In genomic region chr1:176440176-176440575, GRCh38 we compare ENCODE assay signal across 34 cellular contexts. TPM values are rescaled to one million over a fixed set of nuclear protein-coding genes. Genes with fewer than 3 reads are reported as not detected.
"Had no signal": no experiment of that assay in that cellular context is flagged by ENCODE, and none has a peak within 500 bp of the region (broad histone marks: within the 10 kb centered on the region; RNA-seq: fewer than 3 reads in every experiment).

No MANE protein-coding gene starts in this region.

- FAIRE-seq: astrocyte, bronchial epithelial cell had no signal

- H3K36me3 ChIP-seq: adrenal gland, ascending aorta, brain microvascular endothelial cell, breast epithelium, cardiac muscle cell had no signal

- H3K27ac ChIP-seq: adrenal gland, ascending aorta, body of pancreas, brain microvascular endothelial cell, breast epithelium, cardiac muscle cell had no signal

- H3K9me3 ChIP-seq: adrenal gland, ascending aorta, body of pancreas, breast epithelium had no signal

- H3K4me1 ChIP-seq: adrenal gland, ascending aorta, body of pancreas, breast epithelium had no signal

- ATAC-seq: activated naive CD4-positive, alpha-beta T cell treated with anti-CD3 and anti-CD28 coated beads, Interleukin-2, amount 50 U/mL, for 72 hours; activated naive CD8-positive, alpha-beta T cell treated with anti-CD3 and anti-CD28 coated beads, Interleukin-2, amount 50 U/mL, for 24 hours; activated T-cell treated with anti-CD3 and anti-CD28 coated beads, Interleukin-2, amount 50 U/mL, for 4 hours; activated T-cell treated with anti-CD3 and anti-CD28 coated beads, Interleukin-2, amount 50 U/mL, for 72 hours; activated T-helper 17 cell treated with anti-CD3 and anti-CD28 coated beads, Interleukin-2, amount 50 U/mL, for 72 hours; body of pancreas had no signal

- H3K27me3 ChIP-seq: adrenal gland, ascending aorta, body of pancreas, brain microvascular endothelial cell, breast epithelium, cardiac muscle cell had no signal

- DNase-seq: activated effector memory CD4-positive, alpha-beta T cell treated with anti-CD3 and anti-CD28 coated beads, Interleukin-2, amount 50 U/mL, for 16 hours; activated effector memory CD4-positive, alpha-beta T cell treated with Interleukin-2 at 50 U/mL for 16 hours; activated gamma-delta T cell; activated gamma-delta T cell treated with Interleukin-2 at 50 U/mL for 16 hours; activated naive CD4-positive, alpha-beta T cell; activated naive CD4-positive, alpha-beta T cell treated with anti-CD3 and anti-CD28 coated beads for 36 hours; activated naive CD4-positive, alpha-beta T cell treated with anti-CD3 and anti-CD28 coated beads, Interleukin-2, amount 10 ng/mL, durations not matched to agents 7 days and 5 days; activated naive CD4-positive, alpha-beta T cell treated with anti-CD3 and anti-CD28 coated beads, Interleukin-2, amount 50 U/mL, for 16 hours; activated naive CD4-positive, alpha-beta T cell treated with Interleukin-2 at 50 U/mL for 16 hours; activated naive CD8-positive, alpha-beta T cell treated with anti-CD3 and anti-CD28 coated beads for 36 hours; activated naive CD8-positive, alpha-beta T cell treated with anti-CD3 and anti-CD28 coated beads, Interleukin-2, amount 10 ng/mL, durations not matched to agents 7 days and 5 days; activated naive CD8-positive, alpha-beta T cell treated with anti-CD3 and anti-CD28 coated beads, Interleukin-2, amount 50 U/mL, for 24 hours; activated T-cell treated with anti-CD3 and anti-CD28 coated beads, Interleukin-2, amount 50 U/mL, for 1 hour; activated T-cell treated with anti-CD3 and anti-CD28 coated beads, Interleukin-2, amount 50 U/mL, for 24 hours; activated T-cell treated with anti-CD3 and anti-CD28 coated beads, Interleukin-2, amount 50 U/mL, for 4 hours; activated T-cell treated with anti-CD3 and anti-CD28 coated beads, Interleukin-2, amount 50 U/mL, for 48 hours; activated T-cell treated with anti-CD3 and anti-CD28 coated beads, Interleukin-2, amount 50 U/mL, for 72 hours; adrenal gland; amniotic stem cell; amygdala; anterior cingulate cortex; aorta; body of pancreas; brain microvascular endothelial cell; caudate nucleus; central memory CD4-positive, alpha-beta T cell; cerebellar nuclear complex had no signal

- H3K4me3 ChIP-seq: adrenal gland, ascending aorta, body of pancreas, breast epithelium, cardiac muscle cell had no signal

RNA-seq across cellular contexts. Expression of gene PAPPA2, which starts 22.8 kb away (rescaled TPM):
- polyA plus RNA-seq: aorta had no signal
